36 cellular contexts compared by ENCODE assay signal in the genomic region with DNA sequence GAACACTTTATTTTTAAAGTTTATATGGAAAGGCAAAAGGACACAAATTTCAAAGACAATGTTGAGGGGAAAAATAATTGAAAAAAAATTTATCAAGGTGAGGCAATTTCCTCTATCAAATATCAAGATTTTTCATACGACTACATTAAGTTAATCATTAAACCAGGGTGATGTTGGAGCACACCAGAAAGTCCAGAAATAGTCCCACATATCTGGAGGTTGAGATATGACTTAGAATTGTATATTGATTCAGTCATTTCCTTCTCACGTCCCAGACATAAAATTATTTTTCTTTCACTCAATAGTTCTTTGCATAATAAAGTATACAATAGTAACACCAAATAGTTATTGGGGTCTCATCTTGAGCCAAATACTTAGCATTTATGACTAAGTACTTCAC.
DNase-seq lines count a peak whose midpoint lies in the region; ATAC-seq, FAIRE-seq and TF ChIP-seq lines count a peak whose summit lies in the region.
"Had no signal": no experiment of that assay in that cellular context is flagged by ENCODE, and none has a peak within 500 bp of the region (broad histone marks: within the 10 kb centered on the region; RNA-seq: fewer than 3 reads in every experiment).

No MANE protein-coding gene starts in this region.

- H3K9me3 ChIP-seq in body of pancreas (no peaks in the 10 kb centered on the region), pancreas (no peaks in the 10 kb centered on the region)
- H3K9me3 ChIP-seq: A549; BE2C; BLaER1; BLaER1 treated with 17β-estradiol and CSF1 and Interleukin-3, amounts not matched to agents 10 nM and 100 nM; Caco-2 had no signal

- TF ChIP-seq CTCF in body of pancreas (IDR thresholded peaks at IDR 0.05) = no peak
- no peak for TF ChIP-seq CTCF in pancreas (IDR thresholded peaks at IDR 0.05)
- no peak for TF ChIP-seq CTCF in MCF 10A (IDR thresholded peaks at IDR 0.05; ENCODE audit: unreplicated experiment)

- no peaks in the 10 kb centered on the region for H3K36me3 Mint-ChIP-seq in MCF 10A (ENCODE audit: insufficient read depth, unreplicated experiment)
- H3K36me3 Mint-ChIP-seq: CD14-positive monocyte; CD4-positive, alpha-beta memory T cell; CD4-positive, CD25-positive, alpha-beta regulatory T cell; CD8-positive, alpha-beta memory T cell; CD8-positive, alpha-beta T cell had no signal

- H3K4me1 Mint-ChIP-seq in MCF 10A (ENCODE audit: insufficient read depth, unreplicated experiment) = no peaks in the 10 kb centered on the region
- H3K4me1 Mint-ChIP-seq: B cell; CD14-positive monocyte; CD4-positive, alpha-beta memory T cell; CD4-positive, CD25-positive, alpha-beta regulatory T cell; CD8-positive, alpha-beta memory T cell had no signal

- intact Hi-C loops in body of pancreas (cut with DNase I) = no loop called here
- intact Hi-C loops in pancreas (cut with DNase I) = no loop called here
- intact Hi-C loops in MCF 10A (cut with micrococcal nuclease) = no loop called here

- no peaks in the 10 kb centered on the region for H3K9me3 Mint-ChIP-seq in MCF 10A (ENCODE audit: unreplicated experiment)

- no TSS peak for BruUV-seq in MCF 10A (replicated peaks; lab: Mats Ljungman, UMichigan)

- H3K27me3 ChIP-seq in body of pancreas = no peaks in the 10 kb centered on the region
- no peaks in the 10 kb centered on the region for H3K27me3 ChIP-seq in pancreas
- H3K27me3 ChIP-seq: BE2C; BLaER1; BLaER1 treated with 17β-estradiol and CSF1 and Interleukin-3, amounts not matched to agents 10 nM and 100 nM had no signal

- DNase-seq in DMS53 (lab: John Stamatoyannopoulos, UW) (peak; percentile 60), DMS53 treated with DMSO at 0.1 percent for 48 hours (lab: John Stamatoyannopoulos, UW; ENCODE audit: unreplicated experiment) (peak; percentile 66), body of pancreas (no peak), pancreas (no peak), C1 segment of cervical spinal cord (lab: John Stamatoyannopoulos, UW) (no peak), NCI-H2081 (lab: John Stamatoyannopoulos, UW) (no peak), MCF 10A (ENCODE audit: unreplicated experiment) (no peak)
- DNase-seq: 8988T; ACHN; AML-193; BE2C; Caco-2; Calu3; CD4-positive, alpha-beta memory T cell; CD4-positive, alpha-beta T cell; CD4-positive, CD25-positive, alpha-beta regulatory T cell; CD8-positive, alpha-beta memory T cell; CD8-positive, alpha-beta T cell; COR-L47; DMS 273 treated with DMSO at 0.1 percent for 48 hours; DMS153; DMS79; DMS79 treated with DMSO at 0.1 percent for 48 hours; DND-41; EL had no signal

- POLR2A ChIA-PET in MCF 10A (lab: Yijun Ruan, JAX) = no interaction called here

- H3K4me3 Mint-ChIP-seq in MCF 10A (ENCODE audit: unreplicated experiment) = no peak overlapping the region
- H3K4me3 Mint-ChIP-seq: B cell; CD14-positive monocyte; CD4-positive, alpha-beta T cell; CD4-positive, CD25-positive, alpha-beta regulatory T cell; CD8-positive, alpha-beta memory T cell; CD8-positive, alpha-beta T cell had no signal

- TF ChIP-seq POLR2A in body of pancreas (IDR thresholded peaks at IDR 0.05) = no peak

- H3K36me3 ChIP-seq in body of pancreas (replicated peaks in 1 of 2; ENCODE audit: insufficient read depth in 1 of 2, low read depth in 2 of 2) (no peaks in the 10 kb centered on the region), pancreas (no peaks in the 10 kb centered on the region)
- H3K36me3 ChIP-seq: BE2C; BLaER1; BLaER1 treated with 17β-estradiol and CSF1 and Interleukin-3, amounts not matched to agents 10 nM and 100 nM had no signal

- FAIRE-seq in pancreas (lab: Jason Lieb, UNC) = no peak
- FAIRE-seq: A204.1, A549, D721Med, G401.6 had no signal

- no peak overlapping the region for H3K27ac Mint-ChIP-seq in MCF 10A (ENCODE audit: low read depth, unreplicated experiment)
- H3K27ac Mint-ChIP-seq: B cell; CD14-positive monocyte; CD4-positive, alpha-beta memory T cell; CD4-positive, alpha-beta T cell; CD4-positive, CD25-positive, alpha-beta regulatory T cell; CD8-positive, alpha-beta memory T cell; CD8-positive, alpha-beta T cell had no signal

- H3K4me1 ChIP-seq in body of pancreas (peaks cover 3% of the 10 kb centered on the region), pancreas (peaks cover 0 to 4% (median 0%) of the 10 kb centered on the region in 3 donors)
- H3K4me1 ChIP-seq: A549; BE2C; BLaER1; BLaER1 treated with 17β-estradiol and CSF1 and Interleukin-3, amounts not matched to agents 10 nM and 100 nM; Caco-2 had no signal

- CTCF ChIA-PET in MCF 10A (lab: Yijun Ruan, JAX) = no interaction called here

- ATAC-seq in body of pancreas = peak; percentile 69
- ATAC-seq in pancreas = peak; percentile 58 to 89 (median 72)
- no peak for ATAC-seq in HG02938 (IDR thresholded peaks at IDR 0.05; ENCODE audit: unreplicated experiment)
- ATAC-seq: A549; CD8-positive, alpha-beta T cell had no signal

- H3K27me3 Mint-ChIP-seq in MCF 10A (ENCODE audit: insufficient read depth, unreplicated experiment) = no peaks in the 10 kb centered on the region
- H3K27me3 Mint-ChIP-seq: B cell; CD4-positive, alpha-beta memory T cell; CD4-positive, alpha-beta T cell; CD4-positive, CD25-positive, alpha-beta regulatory T cell; CD8-positive, alpha-beta memory T cell had no signal

- 9 to 17% methylated on average over 2 of the region's 2 CpGs for WGBS in body of pancreas, 2 donors
- 4 to 10% methylated on average over 2 of the region's 2 CpGs for WGBS in pancreas, 2 donors

- no peak overlapping the region for H3K4me3 ChIP-seq in body of pancreas
- H3K4me3 ChIP-seq in pancreas = no peak overlapping the region
- H3K4me3 ChIP-seq: A549; BLaER1; BLaER1 treated with 17β-estradiol and CSF1 and Interleukin-3, amounts not matched to agents 10 nM and 100 nM had no signal

- no peak overlapping the region for H3K27ac ChIP-seq in body of pancreas
- H3K27ac ChIP-seq in pancreas = no peak overlapping the region
- H3K27ac ChIP-seq: 22Rv1; A549; BLaER1; BLaER1 treated with 17β-estradiol and CSF1 and Interleukin-3, amounts not matched to agents 10 nM and 100 nM; C4-2B had no signal

Comparison
In these comparisons a context has a peak if more than half of its experiments do, and no peak if none do; other contexts are left out.
1. DNase-seq: peak in DMS53 (single experiment) and DMS53 treated with DMSO at 0.1 percent for 48 hours (single experiment); none in body of pancreas (0 of 4), pancreas (0 of 6), C1 segment of cervical spinal cord (0 of 14), NCI-H2081 (0 of 2) and MCF 10A (single experiment).